ENCODE assay signal across 12 cellular contexts in the genomic region with DNA sequence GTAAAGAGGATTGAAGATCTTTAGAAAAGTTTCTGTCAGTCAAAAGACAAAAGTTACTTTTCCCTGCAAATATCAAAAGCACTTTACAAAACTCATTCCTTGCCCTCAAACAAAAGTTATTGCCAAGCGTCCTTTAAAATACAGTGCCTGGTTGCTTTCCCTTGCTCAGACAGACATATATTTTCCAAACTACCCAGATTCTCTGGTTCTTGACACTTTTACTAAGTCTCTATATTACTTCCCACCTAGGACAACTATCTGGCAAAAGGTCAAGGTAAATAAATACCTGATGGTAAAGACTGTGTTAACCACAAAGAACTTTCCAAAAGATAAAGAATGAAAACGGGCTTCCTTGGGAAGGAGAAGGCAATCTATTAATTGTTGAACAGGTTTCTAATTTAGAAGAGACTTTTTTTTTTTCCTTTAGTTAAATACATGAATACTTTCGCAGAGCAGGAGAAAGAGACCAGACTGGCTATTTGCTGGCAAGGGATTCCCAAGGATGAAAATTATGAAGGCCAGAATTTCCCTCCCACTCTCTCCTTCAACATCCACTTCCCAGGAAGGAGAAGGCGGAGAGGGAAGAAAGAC. TPM values are rescaled to one million over a fixed set of nuclear protein-coding genes. Genes with fewer than 3 reads are reported as not detected.
DNase-seq lines count a peak whose midpoint lies in the region; ATAC-seq and TF ChIP-seq lines count a peak whose summit lies in the region.
"Had no signal": no experiment of that assay in that cellular context is flagged by ENCODE, and none has a peak within 500 bp of the region (broad histone marks: within the 10 kb centered on the region; RNA-seq: fewer than 3 reads in every experiment).

No MANE protein-coding gene starts in this region.

- H3K4me3 Mint-ChIP-seq in T-helper 1 cell treated with Interleukin-12 subunit alpha and Interleukin-12 subunit beta and Interleukin-4 antibody, amounts not matched to agents 30 μg/mL and 1 μg/mL, for 36 hours = peak overlapping the region; percentile 49
- peak overlapping the region; percentile 4 for H3K4me3 Mint-ChIP-seq in activated CD4-positive, alpha-beta memory T cell treated with anti-CD3 and anti-CD28 coated beads for 36 hours
- H3K4me3 Mint-ChIP-seq in glutamatergic neuron (ENCODE audit: unreplicated experiment) = peak overlapping the region; percentile 84
- H3K4me3 Mint-ChIP-seq: activated CD8-positive, alpha-beta T cell treated with anti-CD3 and anti-CD28 coated beads, Interleukin-2, amount 10 ng/mL, durations not matched to agents 7 days and 5 days had no signal

- intact Hi-C loops in activated CD4-positive, alpha-beta memory T cell treated with anti-CD3 and anti-CD28 coated beads for 36 hours (cut with micrococcal nuclease) = loop anchor here (5.0 to 10.0 kb wide), 5 partner anchors 465 to 1215 kb away; a partner anchor contains a TSS

- peak overlapping the region; percentile 86 for H3K4me3 ChIP-seq in skeletal muscle cell (ENCODE audit: low read depth, low read length)
- H3K4me3 ChIP-seq: body of pancreas had no signal

- DNase-seq in T-helper 1 cell = no peak
- DNase-seq in activated CD4-positive, alpha-beta memory T cell treated with anti-CD3 and anti-CD28 coated beads for 36 hours = no peak
- DNase-seq in glutamatergic neuron = no peak
- no peak for DNase-seq in skeletal muscle cell (ENCODE audit: low read depth)
- DNase-seq: 8988T; activated CD8-positive, alpha-beta T cell treated with anti-CD3 and anti-CD28 coated beads, Interleukin-2, amount 10 ng/mL, durations not matched to agents 7 days and 5 days; body of pancreas; SIG-M5 had no signal

- CTCF ChIA-PET in activated CD4-positive, alpha-beta memory T cell treated with anti-CD3 and anti-CD28 coated beads for 36 hours (lab: Charles Lee) = no interaction called here

- no peak for ATAC-seq in HG03442 (IDR thresholded peaks at IDR 0.05; ENCODE audit: unreplicated experiment)
- ATAC-seq in HG02571 (IDR thresholded peaks at IDR 0.05; ENCODE audit: unreplicated experiment) = no peak
- ATAC-seq in GM18502 (IDR thresholded peaks at IDR 0.05; ENCODE audit: poor library complexity, unreplicated experiment) = no peak
- ATAC-seq: activated CD8-positive, alpha-beta T cell treated with anti-CD3 and anti-CD28 coated beads, Interleukin-2, amount 10 ng/mL, durations not matched to agents 7 days and 5 days; body of pancreas had no signal

- peaks cover 9% of the 10 kb centered on the region for H3K4me1 Mint-ChIP-seq in T-helper 1 cell treated with Interleukin-12 subunit alpha and Interleukin-12 subunit beta and Interleukin-4 antibody, amounts not matched to agents 30 μg/mL and 1 μg/mL, for 36 hours (ENCODE audit: low read depth)
- H3K4me1 Mint-ChIP-seq in activated CD4-positive, alpha-beta memory T cell treated with anti-CD3 and anti-CD28 coated beads for 36 hours (ENCODE audit: low read depth) = peaks cover 10% of the 10 kb centered on the region
- peaks cover 10% of the 10 kb centered on the region for H3K4me1 Mint-ChIP-seq in glutamatergic neuron (ENCODE audit: low read depth, unreplicated experiment)

- peaks cover 73% of the 10 kb centered on the region for H3K27me3 Mint-ChIP-seq in T-helper 1 cell treated with Interleukin-12 subunit alpha and Interleukin-12 subunit beta and Interleukin-4 antibody, amounts not matched to agents 30 μg/mL and 1 μg/mL, for 36 hours (ENCODE audit: low read depth)
- peaks cover 41% of the 10 kb centered on the region for H3K27me3 Mint-ChIP-seq in activated CD4-positive, alpha-beta memory T cell treated with anti-CD3 and anti-CD28 coated beads for 36 hours
- H3K27me3 Mint-ChIP-seq in glutamatergic neuron (ENCODE audit: unreplicated experiment) = peaks cover 11% of the 10 kb centered on the region

- H3K36me3 Mint-ChIP-seq in T-helper 1 cell treated with Interleukin-12 subunit alpha and Interleukin-12 subunit beta and Interleukin-4 antibody, amounts not matched to agents 30 μg/mL and 1 μg/mL, for 36 hours (ENCODE audit: low read depth) = peaks cover 4% of the 10 kb centered on the region
- H3K36me3 Mint-ChIP-seq in activated CD4-positive, alpha-beta memory T cell treated with anti-CD3 and anti-CD28 coated beads for 36 hours = no peaks in the 10 kb centered on the region
- H3K36me3 Mint-ChIP-seq in glutamatergic neuron (ENCODE audit: unreplicated experiment) = no peaks in the 10 kb centered on the region

- H3K27ac Mint-ChIP-seq in T-helper 1 cell treated with Interleukin-12 subunit alpha and Interleukin-12 subunit beta and Interleukin-4 antibody, amounts not matched to agents 30 μg/mL and 1 μg/mL, for 36 hours = no peak overlapping the region
- no peak overlapping the region for H3K27ac Mint-ChIP-seq in activated CD4-positive, alpha-beta memory T cell treated with anti-CD3 and anti-CD28 coated beads for 36 hours
- no peak overlapping the region for H3K27ac Mint-ChIP-seq in glutamatergic neuron (ENCODE audit: unreplicated experiment)
- H3K27ac Mint-ChIP-seq: activated CD8-positive, alpha-beta T cell treated with anti-CD3 and anti-CD28 coated beads, Interleukin-2, amount 10 ng/mL, durations not matched to agents 7 days and 5 days had no signal

- POLR2A ChIA-PET in activated CD4-positive, alpha-beta memory T cell treated with anti-CD3 and anti-CD28 coated beads for 36 hours (lab: Charles Lee) = no interaction called here

- TF ChIP-seq CTCF in glutamatergic neuron (IDR thresholded peaks at IDR 0.05; ENCODE audit: partially characterized antibody, unreplicated experiment) = no peak

- no peaks in the 10 kb centered on the region for H3K9me3 Mint-ChIP-seq in T-helper 1 cell treated with Interleukin-12 subunit alpha and Interleukin-12 subunit beta and Interleukin-4 antibody, amounts not matched to agents 30 μg/mL and 1 μg/mL, for 36 hours
- no peaks in the 10 kb centered on the region for H3K9me3 Mint-ChIP-seq in activated CD4-positive, alpha-beta memory T cell treated with anti-CD3 and anti-CD28 coated beads for 36 hours
- peaks cover 5% of the 10 kb centered on the region for H3K9me3 Mint-ChIP-seq in glutamatergic neuron (ENCODE audit: unreplicated experiment)

RNA-seq across cellular contexts. Expression of a gene that starts 1.8 kb away (rescaled TPM):
- 1 to 10 TPM in 1 of 2 experiments, under 1 TPM in 1; 0.85 to 1.8 TPM for total RNA-seq in activated CD4-positive, alpha-beta memory T cell treated with anti-CD3 and anti-CD28 coated beads for 36 hours
- total RNA-seq in glutamatergic neuron (ENCODE audit: unreplicated experiment) = 1.1 TPM
- total RNA-seq: activated CD8-positive, alpha-beta T cell treated with anti-CD3 and anti-CD28 coated beads, Interleukin-2, amount 10 ng/mL, durations not matched to agents 7 days and 5 days; body of pancreas had no signal

Comparison
In these comparisons a context has a peak if more than half of its experiments do, and no peak if none do; other contexts are left out.
1. H3K4me3 Mint-ChIP-seq: peak in every context shown above with its lines; median percentile 84 in glutamatergic neuron; 49 in T-helper 1 cell treated with Interleukin-12 subunit alpha and Interleukin-12 subunit beta and Interleukin-4 antibody, amounts not matched to agents 30 μg/mL and 1 μg/mL, for 36 hours; 4 in activated CD4-positive, alpha-beta memory T cell treated with anti-CD3 and anti-CD28 coated beads for 36 hours.